12 cellular contexts compared by ENCODE assay signal in genomic region chr1:33161061-33161681, GRCh38. TPM values are rescaled to one million over a fixed set of nuclear protein-coding genes. Genes with fewer than 3 reads are reported as not detected.
DNase-seq lines count a peak whose midpoint lies in the region; ATAC-seq and TF ChIP-seq lines count a peak whose summit lies in the region.
"Had no signal": no experiment of that assay in that cellular context is flagged by ENCODE, and none has a peak within 500 bp of the region (broad histone marks: within the 10 kb centered on the region; RNA-seq: fewer than 3 reads in every experiment).

No MANE protein-coding gene starts in this region.

- H3K27me3 ChIP-seq in brain microvascular endothelial cell (replicated peaks) = no peaks in the 10 kb centered on the region
- no peaks in the 10 kb centered on the region for H3K27me3 ChIP-seq in testis

- no peaks in the 10 kb centered on the region for H3K9me3 ChIP-seq in testis

- no peak for ATAC-seq in GM21529 (IDR thresholded peaks at IDR 0.05; ENCODE audit: unreplicated experiment)
- ATAC-seq: activated CD8-positive, alpha-beta T cell treated with anti-CD3 and anti-CD28 coated beads, Interleukin-2, amount 10 ng/mL, durations not matched to agents 7 days and 5 days had no signal

- POLR2A ChIA-PET in RWPE1 (lab: Yijun Ruan, JAX; ENCODE audit: low non-redundant PET) = no interaction called here

- 31 to 33% methylated on average over 15 to 25 of the region's 25 CpGs for WGBS in testis, 2 donors

- intact Hi-C loops in testis (cut with DNase I; ENCODE audit: low total_unique reads) = no loop called here

- H3K27ac ChIP-seq in brain microvascular endothelial cell = peak overlapping the region; percentile 66
- H3K27ac ChIP-seq in testis = no peak overlapping the region
- no peak overlapping the region for H3K27ac ChIP-seq in RWPE1
- H3K27ac ChIP-seq: 22Rv1 had no signal

- in situ Hi-C loops in brain microvascular endothelial cell (cut with HindIII; ENCODE audit: low pct_ligation_motif_present, low sequenced_read_pairs) = no loop called here

- CTCF ChIA-PET in RWPE1 (lab: Yijun Ruan, JAX) = no interaction called here

- no peak for TF ChIP-seq CTCF in brain microvascular endothelial cell (IDR thresholded peaks at IDR 0.05; ENCODE audit: low read depth, low read length, missing control alignments)
- TF ChIP-seq CTCF in testis (IDR thresholded peaks at IDR 0.05) = no peak
- TF ChIP-seq CTCF in RWPE1 (conservative IDR thresholded peaks at IDR 0.05; ENCODE audit: low read depth) = no peak

- H3K4me3 ChIP-seq in brain microvascular endothelial cell (ENCODE audit: low read depth, low read length) (no peak overlapping the region), testis (no peak overlapping the region)

- DNase-seq in DMS 273 (lab: John Stamatoyannopoulos, UW; ENCODE audit: unreplicated experiment) (peak; percentile 33), DMS 273 treated with DMSO at 0.1 percent for 48 hours (lab: John Stamatoyannopoulos, UW) (no peak), brain microvascular endothelial cell (peak; percentile 49), iris pigment epithelial cell (ENCODE audit: low read depth) (peak; percentile 70), testis (peak; percentile 75), RWPE1 (ENCODE audit: low spot score) (no peak), LoVo (ENCODE audit: low spot score) (no peak)
- DNase-seq: activated CD8-positive, alpha-beta T cell treated with anti-CD3 and anti-CD28 coated beads, Interleukin-2, amount 10 ng/mL, durations not matched to agents 7 days and 5 days; cerebellar nuclear complex; small intestine had no signal

- no peak for TF ChIP-seq POLR2A in testis (IDR thresholded peaks at IDR 0.05)

- H3K36me3 ChIP-seq in brain microvascular endothelial cell (replicated peaks) (peaks cover 44% of the 10 kb centered on the region), testis (ENCODE audit: low read depth, missing control alignments) (no peaks in the 10 kb centered on the region)

- peaks cover 19% of the 10 kb centered on the region for H3K4me1 ChIP-seq in testis

RNA-seq across cellular contexts. Expression of gene TRIM62, which starts 20.7 kb away (rescaled TPM):
- 1 to 10 TPM; 6.2 to 8.8 TPM for total RNA-seq in testis
- 6.0 TPM for polyA plus RNA-seq in testis (ENCODE audit: insufficient read depth, low read depth, low replicate concordance)

Comparison
In these comparisons a context has a peak if more than half of its experiments do, and no peak if none do; other contexts are left out.
1. DNase-seq: peak in DMS 273 (single experiment), brain microvascular endothelial cell (single experiment), iris pigment epithelial cell (single experiment) and testis (single experiment); none in DMS 273 treated with DMSO at 0.1 percent for 48 hours (single experiment), RWPE1 (single experiment) and LoVo (single experiment).